Comparison of ENCODE assay signal across 8 cellular contexts in the genomic region with DNA sequence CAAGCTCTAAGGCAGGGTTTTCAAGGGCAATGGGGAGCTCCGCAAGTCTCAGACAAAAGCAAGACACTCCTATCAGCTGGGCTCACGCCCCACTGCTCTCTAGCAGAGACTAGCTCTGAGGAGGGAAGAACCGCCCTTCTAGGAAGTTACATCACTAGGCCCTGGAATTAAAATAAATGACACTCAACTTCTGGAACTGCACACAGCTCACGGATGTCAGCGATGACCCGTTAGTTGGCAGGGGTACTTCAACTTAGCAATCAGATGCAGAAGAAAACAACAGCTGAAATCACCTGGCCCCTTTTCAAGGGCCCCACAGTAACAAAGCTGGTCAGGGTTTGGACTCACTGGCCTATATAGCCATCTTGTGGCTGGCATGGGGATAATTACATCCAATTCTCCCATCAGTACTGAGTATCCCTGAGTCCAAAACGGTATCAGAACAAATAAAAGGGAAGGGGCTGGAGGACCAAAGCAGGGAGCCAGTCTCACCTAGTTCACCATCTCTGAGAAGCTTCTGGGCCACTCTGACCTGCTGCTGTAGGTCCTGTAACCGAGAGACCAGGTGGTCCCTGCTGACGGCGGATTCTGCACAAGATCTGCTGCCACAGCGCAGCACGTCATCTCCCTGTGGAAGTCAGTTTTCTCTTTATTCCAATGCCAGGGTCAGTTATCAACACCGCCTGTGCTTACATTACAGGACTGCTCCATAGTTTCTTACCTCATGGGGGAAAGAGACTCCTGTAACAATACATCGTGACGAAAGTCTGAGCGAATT. TPM values are rescaled to one million over a fixed set of nuclear protein-coding genes. Genes with fewer than 3 reads are reported as not detected.
DNase-seq lines count a peak whose midpoint lies in the region; ATAC-seq, FAIRE-seq and TF ChIP-seq lines count a peak whose summit lies in the region.

No MANE protein-coding gene starts in this region.

- H2AFZ ChIP-seq in K562 (ENCODE audit: low read depth, low read length), result no peak overlapping the region

- TF ChIP-seq RAD21 in K562 (CRISPR knock-in tag; conservative IDR thresholded peaks at IDR 0.05 in 1 of 2, IDR thresholded peaks at IDR 0.05 in 1 of 2), result peak; percentile 73 to 80

- H3K79me2 ChIP-seq in K562 (ENCODE audit: control insufficient read depth, insufficient read depth, low read length), result no peaks in the 10 kb centered on the region

- CTCF ChIA-PET in K562 (lab: Yijun Ruan, JAX; ENCODE audit: low intra/inter-chr PET ratio), result interaction anchor here (2.1 to 2.4 kb wide), 2 partner anchors 63 to 115 kb away, joined by 7 to 10 read pairs; no protein-coding TSS in a partner anchor

- POLR2A ChIA-PET in K562 (lab: Yijun Ruan, JAX), result interaction anchor here (0.6 to 1.0 kb wide), 5 partner anchors 14 to 101 kb away, joined by 3 to 4 read pairs (median 3); no protein-coding TSS in a partner anchor

- 60% methylated on average over 16 of the region's 16 CpGs for WGBS in K562 (ENCODE audit: insufficient coverage, low coverage, missing lambda C conversion rate)

- H3K36me3 ChIP-seq in K562 (ENCODE audit: control insufficient read depth, insufficient read depth, low read length), result peaks cover 52% of the 10 kb centered on the region

- no TSS peak for BruUV-seq in K562 (replicated peaks; lab: Mats Ljungman, UMichigan)

- peak in 2 of 3 experiments; percentile 1 to 51 for DNase-seq in NCI-H1417 (lab: John Stamatoyannopoulos, UW)
- no peak for DNase-seq in NCI-H1417 treated with DMSO at 0.1 percent for 48 hours (lab: John Stamatoyannopoulos, UW)
- DNase-seq in NCI-H1105 (lab: John Stamatoyannopoulos, UW), result peak; percentile 10
- DNase-seq in K562 (ENCODE audit: extremely low read depth in 1 of 4, low spot score in 3 of 4), result peak; percentile 42 to 56 (median 48)
- DNase-seq in iPS-NIHi11 (ENCODE audit: low spot score), result peak; percentile 62
- DNase-seq in LoVo (ENCODE audit: low spot score), result no peak

- peak overlapping the region; percentile 38; the same call in 1 of the 3 replicates for H3K27ac ChIP-seq in K562 (ENCODE audit: extremely low read depth, low read depth, low read length)
- peak overlapping the region; percentile 39 to 98 (median 88) for H3K27ac ChIP-seq in skin epidermis

- H3K9ac ChIP-seq in K562 (ENCODE audit: insufficient read depth in 1 of 2, low read depth in 2 of 2, low read length in 2 of 2), result peak overlapping the region in 1 of 2 experiments; percentile 52; a peak in 1 of 4 replicates

- peaks cover 5 to 8% of the 10 kb centered on the region in 2 experiments; a peak in 4 of 5 replicates for H3K4me1 ChIP-seq in K562 (replicated peaks in 1 of 2; ENCODE audit: control insufficient read depth in 2 of 2, insufficient read depth in 2 of 2, low read length in 2 of 2)

- intact Hi-C loops in K562 (cut with micrococcal nuclease), result loop anchor here (5.0 kb wide), 2 partner anchors 62 to 117 kb away; a partner anchor contains a TSS

- no peak overlapping the region for H3K4me3 ChIP-seq in K562
- no peak overlapping the region for H3K4me3 ChIP-seq in skin epidermis

- H3K4me2 ChIP-seq in K562 (ENCODE audit: insufficient read depth, low read length), result 0 out of 2 replicates have a peak overlapping the region, but pooled peaks have one; percentile 18

- FAIRE-seq in K562 (lab: Jason Lieb, UNC), result peak; percentile 85

- in situ Hi-C loops in K562 (cut with MboI), result no loop called here

- ATAC-seq in K562 (peak; percentile 93), GM21529 (IDR thresholded peaks at IDR 0.05; ENCODE audit: unreplicated experiment) (no peak)

- H3K27me3 ChIP-seq in K562 (ENCODE audit: control insufficient read depth in 2 of 2, insufficient read depth in 2 of 2, low read length in 2 of 2), result no peaks in the 10 kb centered on the region

- no peak for TF ChIP-seq POLR2A in K562 (conservative IDR thresholded peaks at IDR 0.05)

- no peaks in the 10 kb centered on the region for H4K20me1 ChIP-seq in K562 (replicated peaks; ENCODE audit: control insufficient read depth, insufficient read depth, low read length)

- TF ChIP-seq CTCF in K562 (IDR thresholded peaks at IDR 0.05 in 2 of 3, conservative IDR thresholded peaks at IDR 0.05 in 1 of 3; ENCODE audit: insufficient read depth in 2 of 3, low read depth in 1 of 3, low read length in 3 of 3), result peak; percentile 59 to 76 (median 66)

- H3K9me3 ChIP-seq in K562 (replicated peaks; ENCODE audit: control insufficient read depth, insufficient read depth, low read depth, low read length), result no peaks in the 10 kb centered on the region

- H3K9me1 ChIP-seq in K562 (ENCODE audit: control insufficient read depth, insufficient read depth, low read length), result no peaks in the 10 kb centered on the region

- no peak for TF ChIP-seq EP300 in K562 (IDR thresholded peaks at IDR 0.05; ENCODE audit: low read length)

RNA-seq across cellular contexts. Expression of a gene that starts 22.2 kb away (rescaled TPM):
- total RNA-seq in K562 (2011; cell fraction: chromatin; rRNA removed; ENCODE audit: low replicate concordance), result 49.3 and 78.6 TPM in 2 replicates
- 114 and 121 TPM in 2 replicates for total RNA-seq in K562 (2011; cell fraction: nucleolus; rRNA removed)
- total RNA-seq in K562 (2011; cell fraction: nucleoplasm; rRNA removed), result 64.9 and 87.2 TPM in 2 replicates
- 37.7 and 54.7 TPM in 2 replicates for total RNA-seq in K562 (2014; rRNA removed)
- total RNA-seq in K562 (2014; rRNA removed; fragmentation: Illumina TruSeq; extraction: Trizol), result 21.5 and 27.5 TPM in 2 replicates
- 37.0 and 40.4 TPM in 2 replicates for total RNA-seq in K562 (2015; rRNA removed; fragmentation: Illumina TruSeq; extraction: Trizol)
- 34.5 and 44.2 TPM in 2 replicates for total RNA-seq in K562 (2021)
- polyA plus RNA-seq in K562 (2011; rRNA removed), result 66.9 and 85.2 TPM in 2 replicates
- polyA plus RNA-seq in K562 (2011; cell fraction: cytosol; rRNA removed), result 137 and 141 TPM in 2 replicates
- polyA plus RNA-seq in K562 (2011; cell fraction: nucleus; rRNA removed), result 57.8 and 67.5 TPM in 2 replicates
- 34.1 and 98.1 TPM in 2 replicates for polyA plus RNA-seq in K562 (2012)
- polyA plus RNA-seq in K562 (2014; fragmentation: Illumina TruSeq; extraction: Trizol), result 44.8 and 53.4 TPM in 2 replicates
- 1 to 10 TPM; 2.6 to 6.3 TPM for polyA plus RNA-seq in K562 (2014; fragmentation: Nextera tagmentation; extraction: Ambion mirVana)
- 42.4 and 78.9 TPM in 2 replicates for polyA plus RNA-seq in K562 (2014; rRNA removed)
- polyA minus RNA-seq in K562 (2011; rRNA and poly(A)+ RNA removed), result 35.2 and 36.2 TPM in 2 replicates
- 21.5 and 27.6 TPM in 2 replicates for polyA minus RNA-seq in K562 (2011; cell fraction: cytosol; rRNA and poly(A)+ RNA removed)
- polyA minus RNA-seq in K562 (2011; cell fraction: nucleus; rRNA and poly(A)+ RNA removed), result 9.0 and 17.2 TPM in 2 replicates

RNA-seq across cellular contexts. Expression of a gene that starts 41.4 kb away (rescaled TPM):
- total RNA-seq in K562 (2011; cell fraction: chromatin; rRNA removed; ENCODE audit: low replicate concordance), result 0.25 TPM in 1 of 2 replicates, not detected in the other
- not detected in 2 replicates for total RNA-seq in K562 (2011; cell fraction: nucleolus; rRNA removed)
- not detected in 2 replicates for total RNA-seq in K562 (2011; cell fraction: nucleoplasm; rRNA removed)
- total RNA-seq in K562 (2014; rRNA removed) (not detected in 2 replicates), K562 (2014; rRNA removed; fragmentation: Illumina TruSeq; extraction: Trizol) (not detected in 2 replicates), K562 (2015; rRNA removed; fragmentation: Illumina TruSeq; extraction: Trizol) (not detected in 2 replicates), K562 (2021) (0.22 TPM in 2 replicates)
- polyA plus RNA-seq in K562 (2011; rRNA removed) (0.04 TPM in 1 of 2 replicates, not detected in the other), K562 (2014; fragmentation: Illumina TruSeq; extraction: Trizol) (not detected in 2 replicates), K562 (2014; fragmentation: Nextera tagmentation; extraction: Ambion mirVana) (not detected), K562 (2014; rRNA removed) (not detected in 2 replicates)
- 0.03 TPM in 1 of 2 replicates, not detected in the other for polyA plus RNA-seq in K562 (2011; cell fraction: cytosol; rRNA removed)
- polyA plus RNA-seq in K562 (2011; cell fraction: nucleus; rRNA removed), result 0.07 TPM in 1 of 2 replicates, not detected in the other
- 0.03 and 0.06 TPM in 2 replicates for polyA plus RNA-seq in K562 (2012)
- polyA minus RNA-seq in K562 (2011; rRNA and poly(A)+ RNA removed), result not detected in 2 replicates
- 0.91 TPM in 1 of 2 replicates, not detected in the other for polyA minus RNA-seq in K562 (2011; cell fraction: cytosol; rRNA and poly(A)+ RNA removed)
- not detected in 2 replicates for polyA minus RNA-seq in K562 (2011; cell fraction: nucleus; rRNA and poly(A)+ RNA removed)

RNA-seq across cellular contexts. Expression of a gene that starts 45.7 kb away (rescaled TPM):
- 48.3 and 51.8 TPM in 2 replicates for total RNA-seq in K562 (2011; cell fraction: chromatin; rRNA removed; ENCODE audit: low replicate concordance)
- total RNA-seq in K562 (2011; cell fraction: nucleolus; rRNA removed), result 22.4 and 26.3 TPM in 2 replicates
- total RNA-seq in K562 (2011; cell fraction: nucleoplasm; rRNA removed), result 28.6 and 37.3 TPM in 2 replicates
- 5.2 and 5.4 TPM in 2 replicates for total RNA-seq in K562 (2014; rRNA removed)
- total RNA-seq in K562 (2014; rRNA removed; fragmentation: Illumina TruSeq; extraction: Trizol), result 6.9 and 7.6 TPM in 2 replicates
- total RNA-seq in K562 (2015; rRNA removed; fragmentation: Illumina TruSeq; extraction: Trizol), result 6.9 and 7.2 TPM in 2 replicates
- 7.6 and 9.4 TPM in 2 replicates for total RNA-seq in K562 (2021)
- polyA plus RNA-seq in K562 (2011; rRNA removed), result 10.2 and 12.9 TPM in 2 replicates
- 5.4 and 8.5 TPM in 2 replicates for polyA plus RNA-seq in K562 (2011; cell fraction: cytosol; rRNA removed)
- polyA plus RNA-seq in K562 (2011; cell fraction: nucleus; rRNA removed), result 14.2 and 16.9 TPM in 2 replicates
- 4.8 and 6.3 TPM in 2 replicates for polyA plus RNA-seq in K562 (2012)
- polyA plus RNA-seq in K562 (2014; fragmentation: Illumina TruSeq; extraction: Trizol), result 6.2 and 6.7 TPM in 2 replicates
- polyA plus RNA-seq in K562 (2014; fragmentation: Nextera tagmentation; extraction: Ambion mirVana), result 1 to 10 TPM; 1.3 to 1.6 TPM
- polyA plus RNA-seq in K562 (2014; rRNA removed), result 5.0 and 7.8 TPM in 2 replicates
- polyA minus RNA-seq in K562 (2011; rRNA and poly(A)+ RNA removed), result 14.0 and 14.5 TPM in 2 replicates
- 6.4 and 7.1 TPM in 2 replicates for polyA minus RNA-seq in K562 (2011; cell fraction: cytosol; rRNA and poly(A)+ RNA removed)
- 8.3 and 15.2 TPM in 2 replicates for polyA minus RNA-seq in K562 (2011; cell fraction: nucleus; rRNA and poly(A)+ RNA removed)

RNA-seq across cellular contexts. Expression of a gene that starts 45.8 kb away (rescaled TPM):
- total RNA-seq in K562 (2011; cell fraction: chromatin; rRNA removed; ENCODE audit: low replicate concordance), result 32.1 and 33.8 TPM in 2 replicates
- total RNA-seq in K562 (2011; cell fraction: nucleolus; rRNA removed), result 20.5 and 24.3 TPM in 2 replicates
- total RNA-seq in K562 (2011; cell fraction: nucleoplasm; rRNA removed), result 25.4 and 29.5 TPM in 2 replicates
- total RNA-seq in K562 (2014; rRNA removed), result 42.0 and 49.1 TPM in 2 replicates
- 34.3 and 35.2 TPM in 2 replicates for total RNA-seq in K562 (2014; rRNA removed; fragmentation: Illumina TruSeq; extraction: Trizol)
- 27.6 and 28.5 TPM in 2 replicates for total RNA-seq in K562 (2015; rRNA removed; fragmentation: Illumina TruSeq; extraction: Trizol)
- 125 and 133 TPM in 2 replicates for total RNA-seq in K562 (2021)
- polyA plus RNA-seq in K562 (2011; rRNA removed), result 105 and 125 TPM in 2 replicates
- polyA plus RNA-seq in K562 (2011; cell fraction: cytosol; rRNA removed), result 46.2 and 66.5 TPM in 2 replicates
- polyA plus RNA-seq in K562 (2011; cell fraction: nucleus; rRNA removed), result 30.6 and 46.8 TPM in 2 replicates
- polyA plus RNA-seq in K562 (2012), result 54.1 and 60.1 TPM in 2 replicates
- 53.9 and 56.0 TPM in 2 replicates for polyA plus RNA-seq in K562 (2014; fragmentation: Illumina TruSeq; extraction: Trizol)
- polyA plus RNA-seq in K562 (2014; fragmentation: Nextera tagmentation; extraction: Ambion mirVana), result 10 to 100 TPM; 25.2 to 40.4 TPM
- polyA plus RNA-seq in K562 (2014; rRNA removed), result 47.4 and 48.7 TPM in 2 replicates
- 135 and 168 TPM in 2 replicates for polyA minus RNA-seq in K562 (2011; rRNA and poly(A)+ RNA removed)
- 36.3 and 41.3 TPM in 2 replicates for polyA minus RNA-seq in K562 (2011; cell fraction: cytosol; rRNA and poly(A)+ RNA removed)
- 13.2 and 15.4 TPM in 2 replicates for polyA minus RNA-seq in K562 (2011; cell fraction: nucleus; rRNA and poly(A)+ RNA removed)

RNA-seq across cellular contexts. Expression of a gene that starts 59.5 kb away (rescaled TPM):
- total RNA-seq in K562 (2011; cell fraction: chromatin; rRNA removed; ENCODE audit: low replicate concordance), result 13.5 and 42.5 TPM in 2 replicates
- 29.2 and 35.2 TPM in 2 replicates for total RNA-seq in K562 (2011; cell fraction: nucleolus; rRNA removed)
- 14.9 and 15.0 TPM in 2 replicates for total RNA-seq in K562 (2011; cell fraction: nucleoplasm; rRNA removed)
- total RNA-seq in K562 (2014; rRNA removed), result 11.1 and 12.5 TPM in 2 replicates
- 0.89 and 1.7 TPM in 2 replicates for total RNA-seq in K562 (2014; rRNA removed; fragmentation: Illumina TruSeq; extraction: Trizol)
- 4.3 and 5.3 TPM in 2 replicates for total RNA-seq in K562 (2015; rRNA removed; fragmentation: Illumina TruSeq; extraction: Trizol)
- 13.0 and 17.1 TPM in 2 replicates for total RNA-seq in K562 (2021)
- 2.7 and 5.1 TPM in 2 replicates for polyA plus RNA-seq in K562 (2011; rRNA removed)
- polyA plus RNA-seq in K562 (2011; cell fraction: cytosol; rRNA removed), result 5.3 and 9.9 TPM in 2 replicates
- 26.4 and 53.6 TPM in 2 replicates for polyA plus RNA-seq in K562 (2011; cell fraction: nucleus; rRNA removed)
- polyA plus RNA-seq in K562 (2012), result 8.7 and 12.9 TPM in 2 replicates
- 3.3 and 9.0 TPM in 2 replicates for polyA plus RNA-seq in K562 (2014; fragmentation: Illumina TruSeq; extraction: Trizol)
- polyA plus RNA-seq in K562 (2014; fragmentation: Nextera tagmentation; extraction: Ambion mirVana), result under 1 TPM; 0.01 to 0.04 TPM
- 12.2 and 12.9 TPM in 2 replicates for polyA plus RNA-seq in K562 (2014; rRNA removed)
- polyA minus RNA-seq in K562 (2011; rRNA and poly(A)+ RNA removed), result 1.3 and 3.6 TPM in 2 replicates
- polyA minus RNA-seq in K562 (2011; cell fraction: cytosol; rRNA and poly(A)+ RNA removed), result 10.1 and 18.5 TPM in 2 replicates
- polyA minus RNA-seq in K562 (2011; cell fraction: nucleus; rRNA and poly(A)+ RNA removed), result 9.9 and 15.3 TPM in 2 replicates

Comparison
In these comparisons a context has a peak if more than half of its experiments do, and no peak if none do; other contexts are left out.
1. DNase-seq: peak in NCI-H1417 (2 of 3), NCI-H1105 (single experiment), K562 (4 of 4) and iPS-NIHi11 (single experiment); none in NCI-H1417 treated with DMSO at 0.1 percent for 48 hours (single experiment) and LoVo (single experiment).